8 cellular contexts compared by ENCODE assay signal in genomic region chr3:122794779-122795673, GRCh38. TPM values are rescaled to one million over a fixed set of nuclear protein-coding genes. Genes with fewer than 3 reads are reported as not detected.
A peak's percentile ranks its signal among the peaks of the same experiment; 100 is the strongest.
DNase-seq lines count a peak whose midpoint lies in the region; ATAC-seq, FAIRE-seq and TF ChIP-seq lines count a peak whose summit lies in the region.

A gene with protein sequence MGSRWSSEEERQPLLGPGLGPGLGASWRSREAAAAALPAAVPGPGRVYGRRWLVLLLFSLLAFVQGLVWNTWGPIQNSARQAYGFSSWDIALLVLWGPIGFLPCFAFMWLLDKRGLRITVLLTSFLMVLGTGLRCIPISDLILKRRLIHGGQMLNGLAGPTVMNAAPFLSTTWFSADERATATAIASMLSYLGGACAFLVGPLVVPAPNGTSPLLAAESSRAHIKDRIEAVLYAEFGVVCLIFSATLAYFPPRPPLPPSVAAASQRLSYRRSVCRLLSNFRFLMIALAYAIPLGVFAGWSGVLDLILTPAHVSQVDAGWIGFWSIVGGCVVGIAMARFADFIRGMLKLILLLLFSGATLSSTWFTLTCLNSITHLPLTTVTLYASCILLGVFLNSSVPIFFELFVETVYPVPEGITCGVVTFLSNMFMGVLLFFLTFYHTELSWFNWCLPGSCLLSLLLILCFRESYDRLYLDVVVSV (plus strand): TSS chr3:122795069. CDS start chr3:122795193, 124 bp downstream.

- H3K27me3 Mint-ChIP-seq in T-cell, result no peaks in the 10 kb centered on the region

- H3K9me3 Mint-ChIP-seq in T-cell, result no peaks in the 10 kb centered on the region

- CTCF ChIA-PET in T-cell (lab: Charles Lee), result interaction anchor here in 1 of 2 donors (1.0 to 2.0 kb wide), 3 partner anchors 402 to 411 kb away, joined by 3 to 8 read pairs (median 4); partner anchors contain the start of genes FAM162A and SEC22A

- H3K4me3 ChIP-seq in cardiac fibroblast (replicated peaks in 1 of 2; ENCODE audit: low read depth in 2 of 2, low read length in 2 of 2) (peak within 1 kb of the TSS; percentile 75 to 77), kidney (ENCODE audit: low read length in 2 of 2) (peak within 1 kb of the TSS; percentile 84 to 94)

- H3K9me3 ChIP-seq in kidney (ENCODE audit: control insufficient read depth in 1 of 2, low read length in 2 of 2), result no peaks in the 10 kb centered on the region

- intact Hi-C loops in kidney (cut with DNase I), result no loop called here

- TF ChIP-seq CTCF in cardiac fibroblast (IDR thresholded peaks at IDR 0.05; ENCODE audit: low read depth, low read length) (no peak), kidney (IDR thresholded peaks at IDR 0.05; ENCODE audit: borderline replicate concordance, extremely low read depth, insufficient read depth) (no peak)

- no peaks in the 10 kb centered on the region for H3K36me3 ChIP-seq in kidney (ENCODE audit: control insufficient read depth in 1 of 2, insufficient read depth in 2 of 2, low read length in 2 of 2)

- H3K27ac Mint-ChIP-seq in T-cell, result peak within 1 kb of the TSS; percentile 60 to 96

- peak within 1 kb of the TSS in 2 of 3 donors; percentile 74 to 79 for H3K4me3 Mint-ChIP-seq in T-cell

- POLR2A ChIA-PET in T-cell (lab: Charles Lee), result interaction anchor here in 1 of 2 donors (1.5 kb wide), 1 partner anchor 407 kb away, joined by 11 read pairs; the partner anchor contains the start of gene SEC22A

- DNase-seq in T-cell (peak in 33 of 34 experiments; percentile 34 to 72 (median 53)), cardiac fibroblast (ENCODE audit: low read depth in 2 of 2) (peak; percentile 67 to 79), kidney (peak; percentile 92), anterior cingulate cortex (lab: John Stamatoyannopoulos, UW) (no peak), NCI-H446 treated with DMSO at 0.1 percent for 48 hours (lab: John Stamatoyannopoulos, UW) (no peak)
- peak; percentile 21 to 57 (median 36) for DNase-seq in stimulated activated CD4-positive, alpha-beta T cell treated with anti-CD3 and anti-CD28 coated beads, Interleukin-1b, Interleukin-23, amount 100 ng/mL, for 24 hours (ENCODE audit: low read depth in 4 of 4, low spot score in 1 of 4)

- H3K4me1 Mint-ChIP-seq in T-cell, result peaks cover 26 to 41% (median 26%) of the 10 kb centered on the region in 3 donors

- no peak for FAIRE-seq in kidney (lab: Jason Lieb, UNC)

- H3K36me3 Mint-ChIP-seq in T-cell, result no peaks in the 10 kb centered on the region

- H3K4me1 ChIP-seq in kidney (ENCODE audit: control insufficient read depth in 1 of 2, insufficient read depth in 1 of 2, low read depth in 1 of 2, low read length in 2 of 2), result peaks cover 6 to 8% of the 10 kb centered on the region in 2 donors

- ATAC-seq in GM18861 (IDR thresholded peaks at IDR 0.05; ENCODE audit: unreplicated experiment), result peak; percentile 64
- peak; percentile 72 for ATAC-seq in HG03064 (IDR thresholded peaks at IDR 0.05; ENCODE audit: low read depth, unreplicated experiment)
- ATAC-seq in T-cell (replicated peaks in 1 of 4), result peak; percentile 58 to 66 (median 60)

- peak within 1 kb of the TSS; percentile 78 to 86 for H3K9ac ChIP-seq in kidney (ENCODE audit: low read length in 2 of 2)

- peak within 1 kb of the TSS; percentile 91 to 98 for H3K27ac ChIP-seq in kidney (ENCODE audit: low read depth in 2 of 2, low read length in 2 of 2)

RNA-seq across cellular contexts. Expression of the gene that starts here (rescaled TPM):
- total RNA-seq in T-cell (1 to 10 TPM; 6.6 to 8.3 (median 7.6) TPM), kidney (21.7 TPM)
- polyA plus RNA-seq in kidney (ENCODE audit: insufficient read depth, low read depth, low replicate concordance), result 10.4 TPM

Comparison
In these comparisons a context has a peak if more than half of its experiments do, and no peak if none do; other contexts are left out.
1. DNase-seq: peak in T-cell (33 of 34), cardiac fibroblast (2 of 2), kidney (single experiment) and stimulated activated CD4-positive, alpha-beta T cell treated with anti-CD3 and anti-CD28 coated beads, Interleukin-1b, Interleukin-23, amount 100 ng/mL, for 24 hours (4 of 4); none in anterior cingulate cortex (0 of 58) and NCI-H446 treated with DMSO at 0.1 percent for 48 hours (single experiment).
2. Peak in every context shown above with its lines, with median percentiles within 50 percentile points of each other: ATAC-seq.